23 cellular contexts compared by ENCODE assay signal in the genomic region with DNA sequence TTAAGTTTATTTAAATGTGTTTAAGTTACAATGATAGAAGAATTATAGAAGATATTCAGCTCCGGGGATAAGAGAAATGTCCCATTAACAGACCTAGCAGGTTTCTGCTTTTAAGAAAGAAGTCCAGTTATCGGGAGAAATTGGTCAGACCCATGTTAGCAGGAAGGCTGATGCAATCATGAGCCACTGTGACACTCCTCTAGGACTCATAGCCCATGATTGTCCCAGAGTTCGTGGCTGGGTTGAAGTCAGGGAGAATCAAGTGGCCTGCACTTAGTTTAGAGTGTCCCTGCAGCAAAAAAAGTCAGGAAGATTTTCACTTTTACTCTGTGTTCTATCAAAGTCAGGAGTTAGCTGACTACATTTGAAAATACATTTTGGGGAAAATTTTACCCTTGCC.
DNase-seq lines count a peak whose midpoint lies in the region; ATAC-seq and TF ChIP-seq lines count a peak whose summit lies in the region.
"Had no signal": no experiment of that assay in that cellular context is flagged by ENCODE, and none has a peak within 500 bp of the region (broad histone marks: within the 10 kb centered on the region; RNA-seq: fewer than 3 reads in every experiment).

No MANE protein-coding gene starts in this region.

- no CpG with 5 or more reads among the region's 3 CpGs for WGBS in mesendoderm (ENCODE audit: extremely low coverage, insufficient coverage, low lambda C conversion rate)

- no peak overlapping the region for H3K4ac ChIP-seq in mesendoderm (ENCODE audit: low read depth, low read length)

- H3K27me3 ChIP-seq in MG63 (no peaks in the 10 kb centered on the region), mesendoderm (ENCODE audit: insufficient read depth, low read length, poor library complexity) (no peaks in the 10 kb centered on the region)
- H3K27me3 ChIP-seq: BLaER1, uterus had no signal

- H3K9me3 Mint-ChIP-seq in natural killer cell, result no peaks in the 10 kb centered on the region
- H3K9me3 Mint-ChIP-seq: activated naive CD8-positive, alpha-beta T cell treated with anti-CD3 and anti-CD28 coated beads for 36 hours; endodermal cell; mesothelial cell of epicardium; stimulated activated naive CD8-positive, alpha-beta T cell treated with anti-CD3 and anti-CD28 coated beads, Interleukin-15, amount 100 ng/mL, for 72 hours had no signal

- H3K4me3 ChIP-seq in MG63 (no peak overlapping the region), astrocyte of the spinal cord (ENCODE audit: low read depth, low read length) (no peak overlapping the region), mesendoderm (ENCODE audit: low read length) (no peak overlapping the region)
- H3K4me3 ChIP-seq: BLaER1, smooth muscle cell, uterus had no signal

- H3K9ac ChIP-seq in mesendoderm (ENCODE audit: low read length), result no peak overlapping the region
- H3K9ac ChIP-seq: BLaER1 had no signal

- no peak overlapping the region for H3K4me3 Mint-ChIP-seq in natural killer cell
- H3K4me3 Mint-ChIP-seq: activated naive CD8-positive, alpha-beta T cell treated with anti-CD3 and anti-CD28 coated beads for 36 hours; central memory CD8-positive, alpha-beta T cell; endodermal cell; mesothelial cell of epicardium; stimulated activated naive CD8-positive, alpha-beta T cell treated with anti-CD3 and anti-CD28 coated beads, Interleukin-15, amount 100 ng/mL, for 72 hours had no signal

- no peaks in the 10 kb centered on the region for H3K27me3 Mint-ChIP-seq in natural killer cell (ENCODE audit: low read depth in 2 of 2)
- H3K27me3 Mint-ChIP-seq: central memory CD8-positive, alpha-beta T cell; stimulated activated naive CD8-positive, alpha-beta T cell treated with anti-CD3 and anti-CD28 coated beads, Interleukin-15, amount 100 ng/mL, for 72 hours had no signal

- H3K4me2 ChIP-seq in mesendoderm (ENCODE audit: low read length), result no peak overlapping the region
- H3K4me2 ChIP-seq: BLaER1, smooth muscle cell had no signal

- H3K4me1 Mint-ChIP-seq in natural killer cell, result no peaks in the 10 kb centered on the region
- H3K4me1 Mint-ChIP-seq: activated naive CD8-positive, alpha-beta T cell treated with anti-CD3 and anti-CD28 coated beads for 36 hours; central memory CD8-positive, alpha-beta T cell; mesothelial cell of epicardium; stimulated activated naive CD8-positive, alpha-beta T cell treated with anti-CD3 and anti-CD28 coated beads, Interleukin-15, amount 100 ng/mL, for 72 hours had no signal

- no peak for ATAC-seq in natural killer cell
- ATAC-seq: stimulated activated naive CD8-positive, alpha-beta T cell treated with anti-CD3 and anti-CD28 coated beads, Interleukin-15, amount 100 ng/mL, for 72 hours had no signal

- H4K5ac ChIP-seq in mesendoderm (ENCODE audit: low read length), result no peak overlapping the region

- H3K27ac ChIP-seq in mesendoderm (ENCODE audit: low read depth, low read length), result no peak overlapping the region
- H3K27ac ChIP-seq: BLaER1, HL-60, uterus had no signal

- H3K18ac ChIP-seq in mesendoderm (ENCODE audit: low read length), result no peak overlapping the region

- no peak overlapping the region for H2BK120ac ChIP-seq in mesendoderm (ENCODE audit: low read depth, low read length)

- H3K56ac ChIP-seq in mesendoderm (ENCODE audit: low read length), result no peak overlapping the region

- in situ Hi-C loops in astrocyte of the spinal cord (cut with HindIII; ENCODE audit: low sequenced_read_pairs), result no loop called here

- H3K79me2 ChIP-seq in mesendoderm (ENCODE audit: control insufficient read depth, insufficient read depth, low read length), result no peaks in the 10 kb centered on the region

- no peak overlapping the region for H3K27ac Mint-ChIP-seq in natural killer cell
- H3K27ac Mint-ChIP-seq: activated naive CD8-positive, alpha-beta T cell treated with anti-CD3 and anti-CD28 coated beads for 36 hours; endodermal cell; mesothelial cell of epicardium; stimulated activated naive CD8-positive, alpha-beta T cell treated with anti-CD3 and anti-CD28 coated beads, Interleukin-15, amount 100 ng/mL, for 72 hours had no signal

- DNase-seq in EH (ENCODE audit: low read depth) (peak; percentile 59), MG63 (peak; percentile 9), astrocyte of the spinal cord (ENCODE audit: low read depth, low spot score) (peak; percentile 80), mesendoderm (peak; percentile 45), GOT3 (lab: John Stamatoyannopoulos, UW) (no peak), natural killer cell (no peak), dedifferentiated amniotic fluid mesenchymal stem cell (ENCODE audit: extremely low spot score) (no peak), NCI-H774 (lab: John Stamatoyannopoulos, UW) (no peak)
- DNase-seq: activated naive CD8-positive, alpha-beta T cell treated with anti-CD3 and anti-CD28 coated beads for 36 hours; DMS 273 treated with DMSO at 0.1 percent for 48 hours; endodermal cell; HCEC 1CT; NCI-H1930; NCI-H82; RPMI8226; stimulated activated naive CD8-positive, alpha-beta T cell treated with anti-CD3 and anti-CD28 coated beads, Interleukin-15, amount 100 ng/mL, for 72 hours; T-helper 1 cell; uterus had no signal

- no peak overlapping the region for H4K8ac ChIP-seq in mesendoderm (ENCODE audit: low read depth, low read length)

- H3K4me1 ChIP-seq in mesendoderm (ENCODE audit: control insufficient read depth, low read depth, low read length), result no peaks in the 10 kb centered on the region
- H3K4me1 ChIP-seq: BLaER1, uterus had no signal

- no peak overlapping the region for H2BK5ac ChIP-seq in mesendoderm (ENCODE audit: low read length)

- H2BK15ac ChIP-seq in mesendoderm (replicated peaks; ENCODE audit: low read depth), result no peak overlapping the region

- H3K36me3 Mint-ChIP-seq in natural killer cell, result no peaks in the 10 kb centered on the region
- H3K36me3 Mint-ChIP-seq: activated naive CD8-positive, alpha-beta T cell treated with anti-CD3 and anti-CD28 coated beads for 36 hours; mesothelial cell of epicardium had no signal

- TF ChIP-seq CTCF in astrocyte of the spinal cord (IDR thresholded peaks at IDR 0.05; ENCODE audit: low read depth, low read length) (no peak), natural killer cell (IDR thresholded peaks at IDR 0.05) (no peak)

- intact Hi-C loops in natural killer cell (cut with micrococcal nuclease), result no loop called here

- no peaks in the 10 kb centered on the region for H3K79me1 ChIP-seq in mesendoderm (ENCODE audit: low read length)

- H3K36me3 ChIP-seq in MG63, result no peaks in the 10 kb centered on the region
- H3K36me3 ChIP-seq in mesendoderm (ENCODE audit: control insufficient read depth, insufficient read depth, low read length), result no peaks in the 10 kb centered on the region
- H3K36me3 ChIP-seq: BLaER1, uterus had no signal

- no peaks in the 10 kb centered on the region for H3K9me3 ChIP-seq in MG63
- H3K9me3 ChIP-seq: BLaER1, uterus had no signal

- H2AK5ac ChIP-seq in mesendoderm (ENCODE audit: low read length), result no peak overlapping the region

- no peak overlapping the region for H3K23ac ChIP-seq in mesendoderm (ENCODE audit: low read length)

Comparison
In these comparisons a context has a peak if more than half of its experiments do, and no peak if none do; other contexts are left out.
1. DNase-seq: peak in EH (single experiment), MG63 (single experiment), astrocyte of the spinal cord (single experiment) and mesendoderm (single experiment); none in GOT3 (single experiment), natural killer cell (single experiment), dedifferentiated amniotic fluid mesenchymal stem cell (single experiment) and NCI-H774 (single experiment).